7 cellular contexts compared by ENCODE assay signal in the genomic region with DNA sequence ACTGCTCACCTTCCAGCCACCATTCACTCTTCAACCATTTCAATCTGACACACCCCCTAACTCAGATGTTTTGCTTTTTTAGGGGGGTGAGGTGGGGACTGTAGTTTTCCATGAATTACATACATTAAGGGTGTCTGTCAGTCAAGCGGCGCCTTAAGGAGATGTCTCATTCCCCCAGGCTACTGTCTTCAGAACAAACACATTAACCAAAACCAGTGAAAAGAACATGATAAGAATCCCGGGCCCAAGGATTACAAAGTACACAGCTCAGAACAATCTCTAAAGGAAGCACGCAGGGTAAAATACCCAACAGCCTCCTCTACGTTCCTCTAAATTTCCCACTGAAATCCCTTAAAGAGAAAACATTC.
DNase-seq lines count a peak whose midpoint lies in the region; ATAC-seq and TF ChIP-seq lines count a peak whose summit lies in the region.

No MANE protein-coding gene starts in this region.

- H3K4me1 ChIP-seq in right cardiac atrium (ENCODE audit: control insufficient read depth, insufficient read depth, low read length): no peaks in the 10 kb centered on the region

- intact Hi-C loops in right cardiac atrium (cut with DNase I): loop anchor here in 3 of 4 donors (2.0 to 10.0 kb wide), 9 partner anchors 60 to 272 kb away; a partner anchor contains a TSS

- POLR2A ChIA-PET in WTC11 (lab: Charles Lee): interaction anchor here (0.6 kb wide), 1 partner anchor 63 kb away, joined by 3 read pairs; a partner anchor contains a TSS

- ATAC-seq in WTC11 (no peak; the same call in 1 of the 2 replicates), right cardiac atrium (no peak), GM19035 (IDR thresholded peaks at IDR 0.05; ENCODE audit: unreplicated experiment) (no peak), HG03342 (IDR thresholded peaks at IDR 0.05; ENCODE audit: unreplicated experiment) (no peak)

- H3K27me3 ChIP-seq in right cardiac atrium (ENCODE audit: control insufficient read depth, insufficient read depth): no peaks in the 10 kb centered on the region

- H3K27me3 Mint-ChIP-seq in HFFc6 (ENCODE audit: insufficient read depth) (peaks cover 2% of the 10 kb centered on the region), WTC11 (ENCODE audit: low read depth) (no peaks in the 10 kb centered on the region)

- CTCF ChIA-PET in WTC11 (lab: Charles Lee): interaction anchor here (0.9 to 1.2 kb wide), 2 partner anchors 273 kb away, joined by 4 to 9 read pairs; no protein-coding TSS in a partner anchor

- 11% methylated on average over 5 of the region's 5 CpGs for WGBS in right cardiac atrium

- peak overlapping the region; percentile 97 for H3K27ac ChIP-seq in right cardiac atrium (ENCODE audit: low read length)

- H3K27ac Mint-ChIP-seq in HFFc6 (peak overlapping the region; percentile 97), WTC11 (peak overlapping the region; percentile 91)

- peak overlapping the region; percentile 82 for H3K4me3 ChIP-seq in right cardiac atrium (ENCODE audit: low read length)
- peak overlapping the region; percentile 80 for H3K4me3 ChIP-seq in skeletal muscle cell (ENCODE audit: low read depth, low read length)

- no peaks in the 10 kb centered on the region for H3K36me3 Mint-ChIP-seq in HFFc6 (ENCODE audit: low read depth)
- H3K36me3 Mint-ChIP-seq in WTC11: no peaks in the 10 kb centered on the region

- H3K4me3 Mint-ChIP-seq in HFFc6 (peak overlapping the region; percentile 94), WTC11 (peak overlapping the region; percentile 93)

- H3K9me3 Mint-ChIP-seq in HFFc6 (no peaks in the 10 kb centered on the region), WTC11 (0 out of 2 replicates have a peak, but pooled peaks cover 5% of the 10 kb centered on the region)

- DNase-seq in HFFc6 (no peak), WTC11 (ENCODE audit: low spot score) (no peak), right cardiac atrium (no peak), skeletal muscle cell (ENCODE audit: low read depth) (no peak), ACHN (no peak)

- in situ Hi-C loops in ACHN (cut with HindIII; ENCODE audit: low pct_ligation_motif_present, low pct_unique_long_range_greater_than_20kb, low sequenced_read_pairs): no loop called here

- H3K9me3 ChIP-seq in right cardiac atrium (ENCODE audit: control insufficient read depth, low read length): no peaks in the 10 kb centered on the region

- H3K4me1 Mint-ChIP-seq in HFFc6 (ENCODE audit: low read depth) (peaks cover 44% of the 10 kb centered on the region), WTC11 (peaks cover 18% of the 10 kb centered on the region)

- TF ChIP-seq CTCF in HFFc6 (IDR thresholded peaks at IDR 0.05): no peak
- TF ChIP-seq CTCF in WTC11 (IDR thresholded peaks at IDR 0.05): no peak

TF ChIP-seq in WTC11, 78 proteins besides CTCF, POLR2A, EP300 and RAD21:
- TF ChIP-seq NR1H2 (CRISPR knock-in tag; IDR thresholded peaks at IDR 0.05): no peak
- TF ChIP-seq, protein P1, sequence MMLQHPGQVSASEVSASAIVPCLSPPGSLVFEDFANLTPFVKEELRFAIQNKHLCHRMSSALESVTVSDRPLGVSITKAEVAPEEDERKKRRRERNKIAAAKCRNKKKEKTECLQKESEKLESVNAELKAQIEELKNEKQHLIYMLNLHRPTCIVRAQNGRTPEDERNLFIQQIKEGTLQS (CRISPR knock-in tag; conservative IDR thresholded peaks at IDR 0.05): no peak
- TF ChIP-seq TEAD4 (CRISPR knock-in tag; IDR thresholded peaks at IDR 0.05): no peak
- no peak for TF ChIP-seq SMAD3 (CRISPR knock-in tag; IDR thresholded peaks at IDR 0.05; ENCODE audit: borderline replicate concordance)
